8 cellular contexts compared by ENCODE assay signal in the genomic region with DNA sequence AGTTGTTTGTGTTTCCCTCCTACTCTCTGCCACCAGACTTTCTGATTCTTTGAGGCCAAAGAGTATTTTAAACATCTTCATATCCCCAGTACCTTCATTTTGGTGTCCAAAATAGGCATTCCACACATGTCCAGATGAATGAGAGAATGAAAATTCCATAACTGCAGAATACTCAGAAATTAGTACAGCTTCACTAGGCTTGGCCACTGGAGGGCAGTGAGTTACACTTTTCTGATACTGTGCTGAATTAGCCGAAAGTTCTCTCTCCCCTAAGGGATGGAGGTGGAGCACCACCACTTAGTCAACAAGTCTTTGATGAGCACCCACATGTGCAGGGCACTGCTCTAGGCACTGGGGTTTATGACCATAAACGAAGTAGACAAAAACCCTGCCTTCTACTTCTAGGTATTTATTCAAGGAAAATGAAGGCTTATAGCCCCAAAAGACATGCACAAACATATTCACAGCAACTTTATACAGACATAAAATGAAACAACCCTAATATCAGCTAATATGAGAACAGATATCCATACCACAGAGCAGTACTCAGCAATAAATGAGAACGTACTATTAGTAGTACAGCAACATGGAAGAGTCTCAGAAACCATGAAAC. TPM values are rescaled to one million over a fixed set of nuclear protein-coding genes. Genes with fewer than 3 reads are reported as not detected.
A peak's percentile ranks its signal among the peaks of the same experiment; 100 is the strongest.
DNase-seq lines count a peak whose midpoint lies in the region; ATAC-seq and TF ChIP-seq lines count a peak whose summit lies in the region.

No MANE protein-coding gene starts in this region.

- no peak overlapping the region for H3K4me3 Mint-ChIP-seq in activated T-helper 17 cell treated with anti-CD3 and anti-CD28 coated beads, Interleukin-2, amount 50 U/mL, for 72 hours

- H3K27ac ChIP-seq in transverse colon (no peak overlapping the region), mesendoderm (ENCODE audit: low read depth, low read length) (no peak overlapping the region)

- 67 to 70% methylated on average over 3 of the region's 3 CpGs for whole genome bisulfite sequencing in transverse colon (ENCODE audit: low coverage in 1 of 2), 2 donors
- WGBS in mesendoderm (ENCODE audit: extremely low coverage, insufficient coverage, low lambda C conversion rate) = no CpG with 5 or more reads among the region's 3 CpGs

- peaks cover 74% of the 10 kb centered on the region for H3K36me3 Mint-ChIP-seq in activated T-helper 17 cell treated with anti-CD3 and anti-CD28 coated beads, Interleukin-2, amount 50 U/mL, for 72 hours (ENCODE audit: low read depth)

- H3K27me3 Mint-ChIP-seq in activated T-helper 17 cell treated with anti-CD3 and anti-CD28 coated beads, Interleukin-2, amount 50 U/mL, for 72 hours = no peaks in the 10 kb centered on the region

- H3K4me1 ChIP-seq in transverse colon = peaks cover 0 to 12% (median 4%) of the 10 kb centered on the region in 4 donors
- no peaks in the 10 kb centered on the region for H3K4me1 ChIP-seq in mesendoderm (ENCODE audit: control insufficient read depth, low read depth, low read length)

- H3K18ac ChIP-seq in mesendoderm (ENCODE audit: low read length) = no peak overlapping the region

- no peak overlapping the region for H2BK120ac ChIP-seq in mesendoderm (ENCODE audit: low read depth, low read length)

- H4K8ac ChIP-seq in mesendoderm (ENCODE audit: low read depth, low read length) = no peak overlapping the region

- no peak for TF ChIP-seq POLR2A in transverse colon (IDR thresholded peaks at IDR 0.05)

- DNase-seq in NCI-H510A treated with DMSO at 0.1 percent for 48 hours (lab: John Stamatoyannopoulos, UW) (peak; percentile 30), NCI-H510A (lab: John Stamatoyannopoulos, UW) (no peak), HuH-7.5 (ENCODE audit: low spot score) (peak; percentile 12), hepatic stellate cell (ENCODE audit: low spot score) (peak; percentile 53), transverse colon (no peak), NCI-H2029 treated with DMSO at 0.1 percent for 48 hours (lab: John Stamatoyannopoulos, UW) (no peak), mesendoderm (no peak)

- H3K27ac Mint-ChIP-seq in activated T-helper 17 cell treated with anti-CD3 and anti-CD28 coated beads, Interleukin-2, amount 50 U/mL, for 72 hours = peak overlapping the region; percentile 42

- no peak overlapping the region for H2BK5ac ChIP-seq in mesendoderm (ENCODE audit: low read length)

- peak; percentile 70 for ATAC-seq in activated T-helper 17 cell treated with anti-CD3 and anti-CD28 coated beads, Interleukin-2, amount 50 U/mL, for 72 hours (replicated peaks)

- in situ Hi-C loops in transverse colon (cut with MboI; ENCODE audit: low pct_ligation_motif_present in 1 of 4, low pct_unique_long_range_greater_than_20kb in 1 of 4, low sequenced_read_pairs in 3 of 4) = no loop called here

- H3K4me1 Mint-ChIP-seq in activated T-helper 17 cell treated with anti-CD3 and anti-CD28 coated beads, Interleukin-2, amount 50 U/mL, for 72 hours = peaks cover 8% of the 10 kb centered on the region

- no peak overlapping the region for H2BK15ac ChIP-seq in mesendoderm (replicated peaks; ENCODE audit: low read depth)

- no peaks in the 10 kb centered on the region for H3K79me2 ChIP-seq in mesendoderm (ENCODE audit: control insufficient read depth, insufficient read depth, low read length)

- no peaks in the 10 kb centered on the region for H3K9me3 Mint-ChIP-seq in activated T-helper 17 cell treated with anti-CD3 and anti-CD28 coated beads, Interleukin-2, amount 50 U/mL, for 72 hours

- TF ChIP-seq CTCF in transverse colon (IDR thresholded peaks at IDR 0.05) = peak in 3 of 5 experiments; percentile 15 to 17 (median 17)

- H3K23ac ChIP-seq in mesendoderm (ENCODE audit: low read length) = no peak overlapping the region

- H3K9ac ChIP-seq in mesendoderm (ENCODE audit: low read length) = no peak overlapping the region

- H3K27me3 ChIP-seq in transverse colon = no peaks in the 10 kb centered on the region
- H3K27me3 ChIP-seq in mesendoderm (ENCODE audit: insufficient read depth, low read length, poor library complexity) = no peaks in the 10 kb centered on the region

- no peak overlapping the region for H2AK5ac ChIP-seq in mesendoderm (ENCODE audit: low read length)

- intact Hi-C loops in transverse colon (cut with DNase I; ENCODE audit: low total_unique reads) = no loop called here

- peaks cover 0 to 12% (median 3%) of the 10 kb centered on the region in 4 donors for H3K36me3 ChIP-seq in transverse colon
- no peaks in the 10 kb centered on the region for H3K36me3 ChIP-seq in mesendoderm (ENCODE audit: control insufficient read depth, insufficient read depth, low read length)

- no peaks in the 10 kb centered on the region for H3K79me1 ChIP-seq in mesendoderm (ENCODE audit: low read length)

- no peaks in the 10 kb centered on the region for H3K9me3 ChIP-seq in transverse colon

- no peak overlapping the region for H3K4ac ChIP-seq in mesendoderm (ENCODE audit: low read depth, low read length)

- H3K56ac ChIP-seq in mesendoderm (ENCODE audit: low read length) = no peak overlapping the region

- H3K4me3 ChIP-seq in transverse colon (no peak overlapping the region), mesendoderm (ENCODE audit: low read length) (no peak overlapping the region)

- H4K5ac ChIP-seq in mesendoderm (ENCODE audit: low read length) = no peak overlapping the region

- H3K4me2 ChIP-seq in mesendoderm (ENCODE audit: low read length) = no peak overlapping the region

- TF ChIP-seq EP300 in transverse colon (IDR thresholded peaks at IDR 0.05; ENCODE audit: low read depth) = no peak

RNA-seq across cellular contexts. Expression of a gene that starts 46.1 kb away (rescaled TPM):
- 1 to 10 TPM; 2.5 to 3.5 TPM for total RNA-seq in activated T-helper 17 cell treated with anti-CD3 and anti-CD28 coated beads, Interleukin-2, amount 50 U/mL, for 72 hours
- total RNA-seq in transverse colon = 1 to 10 TPM in 2 of 4 donors, under 1 TPM in 1, not detected in 1; 0.41 to 1.4 (median 1.1) TPM
- polyA plus RNA-seq in mesendoderm (2013, experiment 1 of 2) = 1.2 TPM
- polyA plus RNA-seq in mesendoderm (2013, experiment 2 of 2) = 1.0 TPM

RNA-seq across cellular contexts. Expression of a gene that starts 46.4 kb away (rescaled TPM):
- 10 to 100 TPM; 11.4 to 12.2 TPM for total RNA-seq in activated T-helper 17 cell treated with anti-CD3 and anti-CD28 coated beads, Interleukin-2, amount 50 U/mL, for 72 hours
- 10 to 100 TPM in 3 of 4 donors, 1 to 10 TPM in 1; 9.0 to 15.7 (median 12.6) TPM for total RNA-seq in transverse colon
- 10.0 TPM for polyA plus RNA-seq in mesendoderm (2013, experiment 1 of 2)
- 9.9 TPM for polyA plus RNA-seq in mesendoderm (2013, experiment 2 of 2)

RNA-seq across cellular contexts. Expression of a gene that starts 49.8 kb away (rescaled TPM):
- 10 to 100 TPM; 23.0 to 30.3 TPM for total RNA-seq in activated T-helper 17 cell treated with anti-CD3 and anti-CD28 coated beads, Interleukin-2, amount 50 U/mL, for 72 hours
- total RNA-seq in transverse colon = 10 to 100 TPM in 2 of 4 donors, 1 to 10 TPM in 2; 2.2 to 12.9 (median 9.0) TPM
- 23.9 TPM for polyA plus RNA-seq in mesendoderm (2013, experiment 1 of 2)
- polyA plus RNA-seq in mesendoderm (2013, experiment 2 of 2) = 23.5 TPM

Comparison
In these comparisons a context has a peak if more than half of its experiments do, and no peak if none do; other contexts are left out.
1. DNase-seq: peak in NCI-H510A treated with DMSO at 0.1 percent for 48 hours (single experiment), HuH-7.5 (single experiment) and hepatic stellate cell (single experiment); none in NCI-H510A (single experiment), transverse colon (single experiment), NCI-H2029 treated with DMSO at 0.1 percent for 48 hours (single experiment) and mesendoderm (single experiment).